Comparison of ENCODE assay signal across 1 cellular context in genomic region chr19:2208975-2209374, GRCh38.
A peak's percentile ranks its signal among the peaks of the same experiment; 100 is the strongest.
TF ChIP-seq lines count a peak whose summit lies in the region.

No MANE protein-coding gene starts in this region.

TF ChIP-seq in HepG2, 621 proteins besides CTCF, POLR2A, EP300 and RAD21:
- TF ChIP-seq NFKB2 (CRISPR knock-in tag; IDR thresholded peaks at IDR 0.05; ENCODE audit: borderline replicate concordance) (no peak), ZNF564 (CRISPR knock-in tag; IDR thresholded peaks at IDR 0.05) (no peak), U2AF1 (optimal IDR thresholded peaks at IDR 0.05; ENCODE audit: low read depth, low read length) (no peak), SP5 (CRISPR knock-in tag; IDR thresholded peaks at IDR 0.05; ENCODE audit: borderline replicate concordance, low read depth) (no peak), ZFP37 (CRISPR knock-in tag; IDR thresholded peaks at IDR 0.05; ENCODE audit: borderline replicate concordance) (no peak), SETDB1 (CRISPR knock-in tag; IDR thresholded peaks at IDR 0.05; ENCODE audit: borderline replicate concordance) (no peak), ZNF263 (CRISPR knock-in tag; IDR thresholded peaks at IDR 0.05) (peak; percentile 59)
